10 cellular contexts compared by ENCODE assay signal in genomic region chr6:24929255-24929654, GRCh38. TPM values are rescaled to one million over a fixed set of nuclear protein-coding genes. Genes with fewer than 3 reads are reported as not detected.
DNase-seq lines count a peak whose midpoint lies in the region; ATAC-seq and TF ChIP-seq lines count a peak whose summit lies in the region.
"Had no signal": no experiment of that assay in that cellular context is flagged by ENCODE, and none has a peak within 500 bp of the region (broad histone marks: within the 10 kb centered on the region; RNA-seq: fewer than 3 reads in every experiment).

No MANE protein-coding gene starts in this region.

- peak overlapping the region; percentile 98 for H3K4me3 Mint-ChIP-seq in activated naive CD4-positive, alpha-beta T cell treated with anti-CD3 and anti-CD28 coated beads, Interleukin-2, amount 10 ng/mL, durations not matched to agents 7 days and 5 days
- H3K4me3 Mint-ChIP-seq: type B pancreatic cell had no signal

- H3K36me3 Mint-ChIP-seq in activated naive CD4-positive, alpha-beta T cell treated with anti-CD3 and anti-CD28 coated beads, Interleukin-2, amount 10 ng/mL, durations not matched to agents 7 days and 5 days, result peaks cover 88% of the 10 kb centered on the region

- H3K27me3 ChIP-seq in prostate gland (replicated peaks; ENCODE audit: insufficient read depth), result no peaks in the 10 kb centered on the region

- H3K4me1 ChIP-seq in prostate gland (replicated peaks), result no peaks in the 10 kb centered on the region

- no peaks in the 10 kb centered on the region for H3K9me3 ChIP-seq in prostate gland

- H3K27me3 Mint-ChIP-seq in activated naive CD4-positive, alpha-beta T cell treated with anti-CD3 and anti-CD28 coated beads, Interleukin-2, amount 10 ng/mL, durations not matched to agents 7 days and 5 days, result no peaks in the 10 kb centered on the region

- peak; percentile 46 for ATAC-seq in HG03342 (IDR thresholded peaks at IDR 0.05; ENCODE audit: unreplicated experiment)

- TF ChIP-seq CTCF in prostate gland (IDR thresholded peaks at IDR 0.05), result no peak

- H3K4me3 ChIP-seq in prostate gland, result no peak overlapping the region

- intact Hi-C loops in prostate gland (cut with DNase I), result no loop called here

- CTCF ChIA-PET in activated naive CD4-positive, alpha-beta T cell treated with anti-CD3 and anti-CD28 coated beads, Interleukin-2, amount 10 ng/mL, durations not matched to agents 7 days and 5 days (lab: Charles Lee), result interaction anchor here (0.8 to 2.1 kb wide), 6 partner anchors 8 to 63 kb away, joined by 3 to 11 read pairs (median 4); no protein-coding TSS in a partner anchor

- no peak for TF ChIP-seq POLR2A in prostate gland (IDR thresholded peaks at IDR 0.05)

- DNase-seq in stimulated activated CD4-positive, alpha-beta T cell treated with anti-CD3 and anti-CD28 coated beads, Interleukin-1b, Interleukin-23, amount 100 ng/mL, for 48 hours, result peak; percentile 34
- DNase-seq in stimulated activated CD4-positive, alpha-beta T cell treated with anti-CD3 and anti-CD28 coated beads, Interleukin-4, amount 100 ng/mL, for 4 hours, result no peak
- peak; percentile 49 for DNase-seq in activated naive CD4-positive, alpha-beta T cell treated with anti-CD3 and anti-CD28 coated beads, Interleukin-2, amount 10 ng/mL, durations not matched to agents 7 days and 5 days
- no peak for DNase-seq in amniotic stem cell (lab: John Stamatoyannopoulos, UW)
- DNase-seq in activated CD4-positive, alpha-beta T cell treated with anti-CD3 and anti-CD28 coated beads for 1 hour, result no peak
- DNase-seq in cerebellar nuclear complex (lab: John Stamatoyannopoulos, UW), result no peak
- no peak for DNase-seq in prostate gland (ENCODE audit: low spot score)

- no peaks in the 10 kb centered on the region for H3K36me3 ChIP-seq in prostate gland

- peak overlapping the region; percentile 99 for H3K27ac Mint-ChIP-seq in activated naive CD4-positive, alpha-beta T cell treated with anti-CD3 and anti-CD28 coated beads, Interleukin-2, amount 10 ng/mL, durations not matched to agents 7 days and 5 days
- H3K27ac Mint-ChIP-seq: type B pancreatic cell had no signal

- H3K9me3 Mint-ChIP-seq in activated naive CD4-positive, alpha-beta T cell treated with anti-CD3 and anti-CD28 coated beads, Interleukin-2, amount 10 ng/mL, durations not matched to agents 7 days and 5 days, result peaks cover 5% of the 10 kb centered on the region

- 54% methylated on average over 1 of the region's 1 CpG for WGBS in prostate gland

- no peak overlapping the region for H3K27ac ChIP-seq in prostate gland
- H3K27ac ChIP-seq: epithelial cell of prostate had no signal

- peaks cover 59% of the 10 kb centered on the region for H3K4me1 Mint-ChIP-seq in activated naive CD4-positive, alpha-beta T cell treated with anti-CD3 and anti-CD28 coated beads, Interleukin-2, amount 10 ng/mL, durations not matched to agents 7 days and 5 days

RNA-seq across cellular contexts. Expression of gene RIPOR2, which starts 6.5 kb away (rescaled TPM):
- total RNA-seq in prostate gland, result 10 to 100 TPM; 16.1 to 23.7 TPM

Comparison
In these comparisons a context has a peak if more than half of its experiments do, and no peak if none do; other contexts are left out.
1. DNase-seq: peak in stimulated activated CD4-positive, alpha-beta T cell treated with anti-CD3 and anti-CD28 coated beads, Interleukin-1b, Interleukin-23, amount 100 ng/mL, for 48 hours (single experiment) and activated naive CD4-positive, alpha-beta T cell treated with anti-CD3 and anti-CD28 coated beads, Interleukin-2, amount 10 ng/mL, durations not matched to agents 7 days and 5 days (single experiment); none in stimulated activated CD4-positive, alpha-beta T cell treated with anti-CD3 and anti-CD28 coated beads, Interleukin-4, amount 100 ng/mL, for 4 hours (0 of 2), amniotic stem cell (single experiment), activated CD4-positive, alpha-beta T cell treated with anti-CD3 and anti-CD28 coated beads for 1 hour (single experiment), cerebellar nuclear complex (0 of 2) and prostate gland (single experiment).